In the genomic region with DNA sequence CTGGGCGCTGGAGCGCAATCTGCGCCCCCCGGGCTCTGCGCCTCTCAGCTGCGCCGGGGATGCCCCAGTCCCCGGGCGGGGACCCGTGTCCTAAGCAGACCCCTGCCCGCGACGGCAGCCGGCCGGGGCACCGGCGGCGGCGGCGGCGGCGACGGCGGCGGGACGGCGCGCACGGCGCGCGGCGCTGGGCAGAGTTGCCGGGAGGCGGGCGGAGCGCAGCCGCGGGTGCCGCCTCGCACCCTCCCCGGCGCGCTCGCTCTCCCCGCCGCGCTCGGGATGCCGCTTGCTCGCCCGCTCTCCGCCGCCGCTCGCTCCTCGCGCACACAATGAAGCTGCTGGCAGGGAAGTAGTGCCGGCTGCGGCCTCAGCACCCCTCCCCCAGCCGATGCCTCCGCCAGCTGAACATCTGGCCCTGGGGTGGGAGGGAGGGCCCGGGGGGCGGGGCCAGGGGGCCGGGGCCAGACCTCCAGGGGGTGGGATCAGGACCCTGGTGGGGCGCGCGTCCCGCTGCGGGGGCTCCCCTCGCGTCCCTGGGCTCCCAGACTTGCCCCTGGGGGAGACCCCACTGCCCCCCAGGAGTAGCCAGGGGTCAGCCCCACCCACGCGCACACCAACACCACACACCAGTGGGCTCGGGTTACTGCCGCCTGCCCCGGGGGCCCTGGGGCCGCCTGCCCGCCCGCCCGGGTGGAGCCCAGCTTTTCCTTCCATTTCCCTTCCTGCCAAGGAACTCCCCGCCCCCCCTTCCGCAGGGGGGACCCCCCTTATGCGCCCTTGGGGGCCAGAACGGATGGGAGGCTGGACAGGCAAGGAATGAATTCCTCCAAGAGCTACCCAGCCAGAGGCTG, we compare ENCODE assay signal across 9 cellular contexts. TPM values are rescaled to one million over a fixed set of nuclear protein-coding genes. Genes with fewer than 3 reads are reported as not detected.
A peak's percentile ranks its signal among the peaks of the same experiment; 100 is the strongest.
DNase-seq lines count a peak whose midpoint lies in the region; ATAC-seq, FAIRE-seq and TF ChIP-seq lines count a peak whose summit lies in the region.
"Had no signal": no experiment of that assay in that cellular context is flagged by ENCODE, and none has a peak within 500 bp of the region (broad histone marks: within the 10 kb centered on the region; RNA-seq: fewer than 3 reads in every experiment).

A gene (minus strand): TSS at position 328 of the 848 bp plus-strand sequence. CDS start 708 bp downstream, outside the sequence.

- TF ChIP-seq EP300 in GM12878 (IDR thresholded peaks at IDR 0.05; ENCODE audit: borderline replicate concordance in 1 of 2, control insufficient read depth in 1 of 2, low read depth in 2 of 2, low read length in 2 of 2), result no peak

- CTCF ChIA-PET in GM12878 (lab: Yijun Ruan, JAX), result interaction anchor here (0.6 to 3.1 kb wide), 7 partner anchors 11 to 1947 kb away, joined by 3 to 17 read pairs (median 4); no protein-coding TSS in a partner anchor

- H4K20me1 ChIP-seq in GM12878 (ENCODE audit: control insufficient read depth, insufficient read depth), result no peaks in the 10 kb centered on the region

- FAIRE-seq in GM12878 (lab: Jason Lieb, UNC), result no peak
- FAIRE-seq: A204.1 had no signal

- H3K4me3 ChIP-seq in GM12878, result peak within 1 kb of the TSS; percentile 59

- in situ Hi-C loops in GM12878 (cut with MboI), result no loop called here

- H3K27me3 ChIP-seq in GM12878 (replicated peaks in 1 of 2; ENCODE audit: control insufficient read depth in 2 of 2, insufficient read depth in 2 of 2, low read length in 1 of 2), result peaks cover 0 to 3% of the 10 kb centered on the region in 2 experiments; a peak in 3 of 4 replicates

- ATAC-seq in GM12878, result peak; percentile 53
- ATAC-seq in GM21360 (IDR thresholded peaks at IDR 0.05; ENCODE audit: unreplicated experiment), result no peak

- H2AFZ ChIP-seq in GM12878 (ENCODE audit: control insufficient read depth, low read depth, low read length), result peak within 1 kb of the TSS; percentile 69

- SMC1A ChIA-PET in GM12878 (lab: Charles Lee; ENCODE audit: uncharacterized antibody, unreplicated experiment), result interaction anchor here (0.8 to 1.5 kb wide), 3 partner anchors 30 to 79 kb away, joined by 3 to 4 read pairs (median 3); a partner anchor contains a TSS

- BruUV-seq in GM12878 (replicated peaks; lab: Mats Ljungman, UMichigan), result no TSS peak

- WGBS in GM12878 (ENCODE audit: insufficient coverage, insufficient replicate concordance, low lambda C conversion rate, missing lambda C conversion rate), result 4% methylated on average over 13 of the region's 85 CpGs

- H3K27ac ChIP-seq in GM12878 (ENCODE audit: control insufficient read depth, insufficient read depth), result no peak within 1 kb of the TSS

- H3K9me3 ChIP-seq in GM12878 (replicated peaks; ENCODE audit: control insufficient read depth, insufficient read depth, low read length), result no peaks in the 10 kb centered on the region

- no peaks in the 10 kb centered on the region for H3K36me3 ChIP-seq in GM12878 (ENCODE audit: control insufficient read depth in 2 of 2, insufficient read depth in 2 of 2, low read length in 1 of 2)

- peak within 1 kb of the TSS; percentile 93 for H3K4me2 ChIP-seq in GM12878 (ENCODE audit: control insufficient read depth, insufficient read depth)

- H3K9ac ChIP-seq in GM12878 (ENCODE audit: control insufficient read depth, insufficient read depth, low read length), result 0 out of 2 replicates have a peak within 1 kb of the TSS, but pooled peaks have one; percentile 35

- peak; percentile 72 to 83 for DNase-seq in NCI-H2081 (lab: John Stamatoyannopoulos, UW)
- no peak for DNase-seq in NCI-H2081 treated with DMSO at 0.1 percent for 48 hours (lab: John Stamatoyannopoulos, UW)
- peak; percentile 28 for DNase-seq in NCI-H1436 treated with DMSO at 0.1 percent for 48 hours (lab: John Stamatoyannopoulos, UW)
- peak in 3 of 5 experiments; percentile 40 to 88 (median 53) for DNase-seq in T-helper 2 cell
- no peak for DNase-seq in GM12878 (ENCODE audit: low read depth, low spot score)
- peak; percentile 78 to 84 for DNase-seq in hippocampal formation (lab: John Stamatoyannopoulos, UW)
- DNase-seq in renal cortical epithelial cell (ENCODE audit: low read depth), result peak; percentile 31

- peaks cover 10% of the 10 kb centered on the region for H3K4me1 ChIP-seq in GM12878 (ENCODE audit: control insufficient read depth, insufficient read depth, low read length)

- no peak for TF ChIP-seq CTCF in GM12878 (IDR thresholded peaks at IDR 0.05 in 2 of 3, conservative IDR thresholded peaks at IDR 0.05 in 1 of 3; ENCODE audit: control insufficient read depth in 2 of 3, extremely low read depth in 1 of 3, insufficient read depth in 1 of 3, low read depth in 3 of 3, low read length in 3 of 3)

- no peaks in the 10 kb centered on the region for H3K79me2 ChIP-seq in GM12878 (ENCODE audit: control insufficient read depth, insufficient read depth, low read length)

- no peak for TF ChIP-seq RAD21 in GM12878 (IDR thresholded peaks at IDR 0.05; ENCODE audit: insufficient read depth, low read depth, low read length)

- intact Hi-C loops in GM12878 (cut with micrococcal nuclease; ENCODE audit: unreplicated experiment), result no loop called here

- RAD21 ChIA-PET in GM12878 (lab: Charles Lee; ENCODE audit: unreplicated experiment), result interaction anchor here (0.9 to 1.0 kb wide), 2 partner anchors 44 to 78 kb away, joined by 3 read pairs; a partner anchor contains a TSS

- TF ChIP-seq POLR2A in GM12878 (IDR thresholded peaks at IDR 0.05; ENCODE audit: low read depth, low read length), result peak; percentile 56; the same call in 1 of the 2 replicates

- POLR2A ChIA-PET in GM12878 (lab: Charles Lee), result interaction anchor here (1.1 to 1.5 kb wide), 2 partner anchors 28 to 79 kb away, joined by 4 read pairs; no protein-coding TSS in a partner anchor

TF ChIP-seq in GM12878, 131 proteins besides CTCF, POLR2A, EP300 and RAD21 (continues in another document):
- TF ChIP-seq RB1 (IDR thresholded peaks at IDR 0.05; ENCODE audit: borderline replicate concordance) (no peak), RBBP5 (conservative IDR thresholded peaks at IDR 0.05) (no peak), KLF5 (IDR thresholded peaks at IDR 0.05; ENCODE audit: partially characterized antibody) (no peak), TCF12 (IDR thresholded peaks at IDR 0.05; ENCODE audit: low read depth, low read length) (peak; percentile 77; the same call in 1 of the 2 replicates), MYB (IDR thresholded peaks at IDR 0.05; ENCODE audit: borderline replicate concordance, low read depth, low read length) (no peak), TCF3 (IDR thresholded peaks at IDR 0.05; ENCODE audit: borderline replicate concordance, insufficient read depth, low read depth, low read length) (peak; percentile 79; the same call in 1 of the 2 replicates), CBX5 (IDR thresholded peaks at IDR 0.05; ENCODE audit: low read depth) (no peak), YY1 (IDR thresholded peaks at IDR 0.05; ENCODE audit: low read depth, low read length) (0 out of 2 replicates have a peak, but pooled peaks have one; percentile 21)
- TF ChIP-seq, protein P1, sequence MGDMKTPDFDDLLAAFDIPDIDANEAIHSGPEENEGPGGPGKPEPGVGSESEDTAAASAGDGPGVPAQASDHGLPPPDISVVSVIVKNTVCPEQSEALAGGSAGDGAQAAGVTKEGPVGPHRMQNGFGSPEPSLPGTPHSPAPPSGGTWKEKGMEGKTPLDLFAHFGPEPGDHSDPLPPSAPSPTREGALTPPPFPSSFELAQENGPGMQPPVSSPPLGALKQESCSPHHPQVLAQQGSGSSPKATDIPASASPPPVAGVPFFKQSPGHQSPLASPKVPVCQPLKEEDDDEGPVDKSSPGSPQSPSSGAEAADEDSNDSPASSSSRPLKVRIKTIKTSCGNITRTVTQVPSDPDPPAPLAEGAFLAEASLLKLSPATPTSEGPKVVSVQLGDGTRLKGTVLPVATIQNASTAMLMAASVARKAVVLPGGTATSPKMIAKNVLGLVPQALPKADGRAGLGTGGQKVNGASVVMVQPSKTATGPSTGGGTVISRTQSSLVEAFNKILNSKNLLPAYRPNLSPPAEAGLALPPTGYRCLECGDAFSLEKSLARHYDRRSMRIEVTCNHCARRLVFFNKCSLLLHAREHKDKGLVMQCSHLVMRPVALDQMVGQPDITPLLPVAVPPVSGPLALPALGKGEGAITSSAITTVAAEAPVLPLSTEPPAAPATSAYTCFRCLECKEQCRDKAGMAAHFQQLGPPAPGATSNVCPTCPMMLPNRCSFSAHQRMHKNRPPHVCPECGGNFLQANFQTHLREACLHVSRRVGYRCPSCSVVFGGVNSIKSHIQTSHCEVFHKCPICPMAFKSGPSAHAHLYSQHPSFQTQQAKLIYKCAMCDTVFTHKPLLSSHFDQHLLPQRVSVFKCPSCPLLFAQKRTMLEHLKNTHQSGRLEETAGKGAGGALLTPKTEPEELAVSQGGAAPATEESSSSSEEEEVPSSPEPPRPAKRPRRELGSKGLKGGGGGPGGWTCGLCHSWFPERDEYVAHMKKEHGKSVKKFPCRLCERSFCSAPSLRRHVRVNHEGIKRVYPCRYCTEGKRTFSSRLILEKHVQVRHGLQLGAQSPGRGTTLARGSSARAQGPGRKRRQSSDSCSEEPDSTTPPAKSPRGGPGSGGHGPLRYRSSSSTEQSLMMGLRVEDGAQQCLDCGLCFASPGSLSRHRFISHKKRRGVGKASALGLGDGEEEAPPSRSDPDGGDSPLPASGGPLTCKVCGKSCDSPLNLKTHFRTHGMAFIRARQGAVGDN (IDR thresholded peaks at IDR 0.05), result no peak

RNA-seq across cellular contexts. Expression of the gene that starts here (rescaled TPM):
- total RNA-seq in GM12878 (2013; cell fraction: nucleolus; rRNA removed), result 0.40 and 0.81 TPM in 2 replicates
- total RNA-seq in GM12878 (2014; rRNA removed) (0.05 and 0.17 TPM in 2 replicates), GM12878 (2014; rRNA removed; fragmentation: Illumina TruSeq; extraction: Trizol) (0.09 TPM in 1 of 2 replicates, not detected in the other), GM12878 (2021) (0.16 and 0.28 TPM in 2 replicates), renal cortical epithelial cell (0.35 and 1.6 TPM in 2 replicates)
- not detected for polyA plus RNA-seq in GM12878 (2011; ENCODE audit: low read depth)
- polyA plus RNA-seq in GM12878 (2011; rRNA removed) (0.07 and 0.11 TPM in 2 replicates), GM12878 (2014; fragmentation: Illumina TruSeq; extraction: Trizol) (0.06 and 0.10 TPM in 2 replicates), GM12878 (2014; fragmentation: Nextera tagmentation; extraction: Ambion mirVana) (not detected), GM12878 (2014; rRNA removed) (0.23 and 0.32 TPM in 2 replicates), GM12878 (2016; fragmentation: Nextera tagmentation; extraction: Ambion mirVana) (not detected)
- polyA plus RNA-seq in GM12878 (2011; cell fraction: cytosol; rRNA removed), result 0.18 TPM in 2 replicates
- 0.31 and 0.66 TPM in 2 replicates for polyA plus RNA-seq in GM12878 (2011; cell fraction: nucleus; rRNA removed)
- polyA plus RNA-seq in GM12878 (2012), result 0.15 and 0.16 TPM in 2 replicates
- 0.07 TPM in 1 of 2 replicates, not detected in the other for polyA minus RNA-seq in GM12878 (2011; rRNA and poly(A)+ RNA removed)
- polyA minus RNA-seq in GM12878 (2011; cell fraction: cytosol; rRNA and poly(A)+ RNA removed), result not detected in 2 replicates
- 0.12 TPM in 1 of 2 replicates, not detected in the other for polyA minus RNA-seq in GM12878 (2011; cell fraction: nucleus; rRNA and poly(A)+ RNA removed)

Comparison
In these comparisons a context has a peak if more than half of its experiments do, and no peak if none do; other contexts are left out.
1. DNase-seq: peak in NCI-H2081 (2 of 2), NCI-H1436 treated with DMSO at 0.1 percent for 48 hours (single experiment), T-helper 2 cell (3 of 5), hippocampal formation (2 of 2) and renal cortical epithelial cell (single experiment); none in NCI-H2081 treated with DMSO at 0.1 percent for 48 hours (single experiment) and GM12878 (single experiment).
2. Peak in ATAC-seq, H3K4me3 ChIP-seq, H3K9ac ChIP-seq and H3K4me2 ChIP-seq in GM12878; RNA of the gene not detected or under 1 TPM.